ENCODE assay signal across 17 cellular contexts in genomic region chr3:110816008-110816407, GRCh38.
DNase-seq lines count a peak whose midpoint lies in the region; ATAC-seq and TF ChIP-seq lines count a peak whose summit lies in the region.
"Had no signal": no experiment of that assay in that cellular context is flagged by ENCODE, and none has a peak within 500 bp of the region (broad histone marks: within the 10 kb centered on the region; RNA-seq: fewer than 3 reads in every experiment).

No MANE protein-coding gene starts in this region.

- H3K4me3 ChIP-seq in GM23248 (no peak overlapping the region), tibial artery (no peak overlapping the region)
- H3K4me3 ChIP-seq: heart left ventricle, thoracic aorta had no signal

- DNase-seq in GM23248, result peak; percentile 36
- peak; percentile 21 for DNase-seq in iris pigment epithelial cell (ENCODE audit: low read depth)
- no peak for DNase-seq in cardiac septum (ENCODE audit: low spot score)
- DNase-seq in NCI-H1436 (lab: John Stamatoyannopoulos, UW), result no peak
- DNase-seq in tibial artery, result no peak
- DNase-seq: activated naive CD4-positive, alpha-beta T cell treated with anti-CD3 and anti-CD28 coated beads for 36 hours; CD8-positive, alpha-beta memory T cell; heart left ventricle; left colon; NCI-H1105 treated with DMSO at 0.1 percent for 48 hours; NCI-H526; small intestine; T-helper 9 cell had no signal

- TF ChIP-seq CTCF in tibial artery (IDR thresholded peaks at IDR 0.05), result no peak

- peaks cover 38% of the 10 kb centered on the region for H3F3A ChIP-seq in GM23248 (ENCODE audit: insufficient read depth)

- no peaks in the 10 kb centered on the region for H4K20me1 ChIP-seq in GM23248 (ENCODE audit: insufficient read depth)

- H2AFZ ChIP-seq in GM23248, result 0 out of 2 replicates have a peak overlapping the region, but pooled peaks have one; percentile 7

- H3K9me2 ChIP-seq in GM23248 (ENCODE audit: insufficient read depth), result no peaks in the 10 kb centered on the region

- H3K36me3 ChIP-seq in GM23248 (ENCODE audit: low read depth) (no peaks in the 10 kb centered on the region), tibial artery (no peaks in the 10 kb centered on the region)
- H3K36me3 ChIP-seq: heart left ventricle, thoracic aorta had no signal

- ATAC-seq in GM19023 (IDR thresholded peaks at IDR 0.05; ENCODE audit: unreplicated experiment), result peak; percentile 41
- peak; percentile 48 for ATAC-seq in HG03378 (IDR thresholded peaks at IDR 0.05; ENCODE audit: unreplicated experiment)
- ATAC-seq: heart left ventricle, HepG2, left colon had no signal

- peak overlapping the region; percentile 67; the same call in 1 of the 2 replicates for H3K27ac ChIP-seq in GM23248
- H3K27ac ChIP-seq in tibial artery, result no peak overlapping the region
- H3K27ac ChIP-seq: heart left ventricle, thoracic aorta had no signal

- H3K9ac ChIP-seq in GM23248, result no peak overlapping the region

- in situ Hi-C loops in GM23248 (cut with MboI), result no loop called here

- H3K4me1 ChIP-seq in GM23248 (ENCODE audit: insufficient read depth) (peaks cover 45% of the 10 kb centered on the region), tibial artery (no peaks in the 10 kb centered on the region)
- H3K4me1 ChIP-seq: heart left ventricle had no signal

- WGBS in GM23248 (ENCODE audit: low coverage in 1 of 2, low lambda C conversion rate in 2 of 2, missing lambda C conversion rate in 2 of 2), 2 experiments, result 9 to 24% methylated on average over 1 of the region's 1 CpG

- intact Hi-C loops in cardiac septum (cut with DNase I) (no loop called here), tibial artery (cut with DNase I; ENCODE audit: low total_unique reads) (no loop called here)

- H3K4me2 ChIP-seq in GM23248 (ENCODE audit: unreplicated experiment), result no peak overlapping the region

- H3K79me2 ChIP-seq in GM23248 (ENCODE audit: insufficient read depth), result no peaks in the 10 kb centered on the region

- no peaks in the 10 kb centered on the region for H3K27me3 ChIP-seq in GM23248 (replicated peaks; ENCODE audit: insufficient read depth)
- H3K27me3 ChIP-seq in tibial artery, result no peaks in the 10 kb centered on the region
- H3K27me3 ChIP-seq: heart left ventricle had no signal

- H3K9me3 ChIP-seq in GM23248 (ENCODE audit: low read depth), result no peaks in the 10 kb centered on the region
- H3K9me3 ChIP-seq in tibial artery, result no peaks in the 10 kb centered on the region
- H3K9me3 ChIP-seq: heart left ventricle, thoracic aorta had no signal

Comparison
In these comparisons a context has a peak if more than half of its experiments do, and no peak if none do; other contexts are left out.
1. DNase-seq: peak in GM23248 (single experiment) and iris pigment epithelial cell (single experiment); none in cardiac septum (single experiment), NCI-H1436 (single experiment) and tibial artery (0 of 2).